Comparison of ENCODE assay signal across 33 cellular contexts in genomic region chr2:774436-774835, GRCh38.
DNase-seq lines count a peak whose midpoint lies in the region; ATAC-seq and TF ChIP-seq lines count a peak whose summit lies in the region.
"Had no signal": no experiment of that assay in that cellular context is flagged by ENCODE, and none has a peak within 500 bp of the region (broad histone marks: within the 10 kb centered on the region; RNA-seq: fewer than 3 reads in every experiment).

No MANE protein-coding gene starts in this region.

- H3K36me3 Mint-ChIP-seq in activated T-helper 17 cell treated with anti-CD3 and anti-CD28 coated beads, Interleukin-2, amount 50 U/mL, for 72 hours (ENCODE audit: low read depth): no peaks in the 10 kb centered on the region
- H3K36me3 Mint-ChIP-seq: activated naive CD4-positive, alpha-beta T cell treated with anti-CD3 and anti-CD28 coated beads, Interleukin-2, amount 50 U/mL, for 24 hours; CD14-positive monocyte had no signal

- TF ChIP-seq POLR2A in spleen (IDR thresholded peaks at IDR 0.05): no peak

- intact Hi-C loops in spleen (cut with DNase I; ENCODE audit: low total_unique reads): no loop called here

- peaks cover 0 to 22% (median 0%) of the 10 kb centered on the region in 7 donors for H3K27me3 ChIP-seq in spleen (replicated peaks in 1 of 7)
- H3K27me3 ChIP-seq: brain microvascular endothelial cell, right atrium auricular region, vagina had no signal

- peak; percentile 44 for DNase-seq in COR-L47 (lab: John Stamatoyannopoulos, UW)
- peak; percentile 40 for DNase-seq in HT1080 (ENCODE audit: low read depth)
- peak; percentile 51 for DNase-seq in iPS-NIHi11 (ENCODE audit: low spot score)
- DNase-seq in spleen: no peak
- no peak for DNase-seq in activated gamma-delta T cell treated with Interleukin-2 at 50 U/mL for 16 hours
- DNase-seq: activated CD8-positive, alpha-beta memory T cell treated with anti-CD3 and anti-CD28 coated beads, Interleukin-2, amount 50 U/mL, for 48 hours; activated CD8-positive, alpha-beta T cell treated with anti-CD3 and anti-CD28 coated beads for 36 hours; amygdala; brain microvascular endothelial cell; Calu3; DMS79 treated with DMSO at 0.1 percent for 48 hours; dorsolateral prefrontal cortex; foreskin melanocyte; HCEC 1CT; heart right ventricle; KG1; mesenchymal stem cell; NCI-H1417 treated with DMSO at 0.1 percent for 48 hours; NCI-H2081 treated with DMSO at 0.1 percent for 48 hours; NCI-H2227 treated with DMSO at 0.1 percent for 48 hours; NCI-H526; PC-9; stimulated activated CD8-positive, alpha-beta memory T cell treated with anti-CD3 and anti-CD28 coated beads, Interleukin-4, amount 100 ng/mL, for 48 hours; stomach had no signal

- 51 to 65% (median 53%) methylated on average over 7 of the region's 7 CpGs for WGBS in spleen, 5 donors

- no peak overlapping the region for H3K4me3 Mint-ChIP-seq in activated T-helper 17 cell treated with anti-CD3 and anti-CD28 coated beads, Interleukin-2, amount 50 U/mL, for 72 hours
- H3K4me3 Mint-ChIP-seq: activated CD8-positive, alpha-beta T cell treated with anti-CD3 and anti-CD28 coated beads for 36 hours; activated naive CD4-positive, alpha-beta T cell treated with anti-CD3 and anti-CD28 coated beads, Interleukin-2, amount 50 U/mL, for 24 hours; CD14-positive monocyte had no signal

- H3K9me3 Mint-ChIP-seq in activated T-helper 17 cell treated with anti-CD3 and anti-CD28 coated beads, Interleukin-2, amount 50 U/mL, for 72 hours: no peaks in the 10 kb centered on the region
- H3K9me3 Mint-ChIP-seq: activated CD8-positive, alpha-beta T cell treated with anti-CD3 and anti-CD28 coated beads for 36 hours; activated naive CD4-positive, alpha-beta T cell treated with anti-CD3 and anti-CD28 coated beads, Interleukin-2, amount 50 U/mL, for 24 hours had no signal

- H3K4me1 Mint-ChIP-seq in activated T-helper 17 cell treated with anti-CD3 and anti-CD28 coated beads, Interleukin-2, amount 50 U/mL, for 72 hours: peaks cover 6% of the 10 kb centered on the region
- H3K4me1 Mint-ChIP-seq: CD14-positive monocyte had no signal

- H3K36me3 ChIP-seq in spleen: no peaks in the 10 kb centered on the region
- H3K36me3 ChIP-seq: brain microvascular endothelial cell, heart right ventricle, right atrium auricular region, stomach, vagina had no signal

- H3K9me3 ChIP-seq in spleen: no peaks in the 10 kb centered on the region
- H3K9me3 ChIP-seq: heart right ventricle, right atrium auricular region, stomach, vagina had no signal

- no peaks in the 10 kb centered on the region for H3K4me1 ChIP-seq in spleen
- H3K4me1 ChIP-seq: heart right ventricle, right atrium auricular region, stomach, vagina had no signal

- TF ChIP-seq CTCF in spleen (IDR thresholded peaks at IDR 0.05 in 8 of 11, conservative IDR thresholded peaks at IDR 0.05 in 3 of 11): no peak

- peaks cover 4% of the 10 kb centered on the region for H3K27me3 Mint-ChIP-seq in activated T-helper 17 cell treated with anti-CD3 and anti-CD28 coated beads, Interleukin-2, amount 50 U/mL, for 72 hours
- H3K27me3 Mint-ChIP-seq: activated CD8-positive, alpha-beta T cell treated with anti-CD3 and anti-CD28 coated beads for 36 hours; activated naive CD4-positive, alpha-beta T cell treated with anti-CD3 and anti-CD28 coated beads, Interleukin-2, amount 50 U/mL, for 24 hours had no signal

- no peak overlapping the region for H3K27ac ChIP-seq in spleen
- H3K27ac ChIP-seq: brain microvascular endothelial cell, dorsolateral prefrontal cortex, heart right ventricle, PC-9, right atrium auricular region, stomach, vagina had no signal

- peak overlapping the region; percentile 19 for H3K27ac Mint-ChIP-seq in activated T-helper 17 cell treated with anti-CD3 and anti-CD28 coated beads, Interleukin-2, amount 50 U/mL, for 72 hours
- H3K27ac Mint-ChIP-seq: activated CD8-positive, alpha-beta T cell treated with anti-CD3 and anti-CD28 coated beads for 36 hours; activated naive CD4-positive, alpha-beta T cell treated with anti-CD3 and anti-CD28 coated beads, Interleukin-2, amount 50 U/mL, for 24 hours; CD14-positive monocyte had no signal

- H3K4me3 ChIP-seq in spleen: no peak overlapping the region
- H3K4me3 ChIP-seq: dorsolateral prefrontal cortex, heart right ventricle, PC-9, right atrium auricular region, stomach, vagina had no signal

- no peak for ATAC-seq in activated T-helper 17 cell treated with anti-CD3 and anti-CD28 coated beads, Interleukin-2, amount 50 U/mL, for 72 hours (replicated peaks)
- ATAC-seq in HG03196 (IDR thresholded peaks at IDR 0.05; ENCODE audit: unreplicated experiment) (no peak), GM21381 (IDR thresholded peaks at IDR 0.05; ENCODE audit: unreplicated experiment) (no peak)
- ATAC-seq: activated CD8-positive, alpha-beta T cell treated with anti-CD3 and anti-CD28 coated beads for 36 hours; heart right ventricle; left lobe of liver; Right ventricle myocardium inferior had no signal

Comparison
In these comparisons a context has a peak if more than half of its experiments do, and no peak if none do; other contexts are left out.
1. DNase-seq: peak in COR-L47 (single experiment), HT1080 (single experiment) and iPS-NIHi11 (single experiment); none in spleen (single experiment) and activated gamma-delta T cell treated with Interleukin-2 at 50 U/mL for 16 hours (single experiment).